ENCODE assay signal across 14 cellular contexts in genomic region chr5:114838937-114839336, GRCh38.
DNase-seq lines count a peak whose midpoint lies in the region; ATAC-seq and TF ChIP-seq lines count a peak whose summit lies in the region.
"Had no signal": no experiment of that assay in that cellular context is flagged by ENCODE, and none has a peak within 500 bp of the region (broad histone marks: within the 10 kb centered on the region; RNA-seq: fewer than 3 reads in every experiment).

No MANE protein-coding gene starts in this region.

- in situ Hi-C loops in G401 (cut with HindIII; ENCODE audit: low sequenced_read_pairs), result no loop called here

- no peak for TF ChIP-seq EP300 in gastroesophageal sphincter (IDR thresholded peaks at IDR 0.05)

- H3K9me3 Mint-ChIP-seq in stimulated activated memory B cell treated with anti-CD40 and anti-IgM and Interleukin-4, amounts not matched to agents 10 μg/mL and 1 μg/mL and 100 μg/mL, for 72 hours, result peaks cover 6% of the 10 kb centered on the region

- no peaks in the 10 kb centered on the region for H3K27me3 Mint-ChIP-seq in stimulated activated memory B cell treated with anti-CD40 and anti-IgM and Interleukin-4, amounts not matched to agents 10 μg/mL and 1 μg/mL and 100 μg/mL, for 72 hours

- no peaks in the 10 kb centered on the region for H3K27me3 ChIP-seq in gastroesophageal sphincter
- H3K27me3 ChIP-seq: BLaER1 had no signal

- H3K36me3 ChIP-seq in gastroesophageal sphincter, result no peaks in the 10 kb centered on the region
- H3K36me3 ChIP-seq: BLaER1 had no signal

- no peaks in the 10 kb centered on the region for H3K4me1 ChIP-seq in gastroesophageal sphincter
- H3K4me1 ChIP-seq: BLaER1 had no signal

- no peak overlapping the region for H3K4me3 Mint-ChIP-seq in stimulated activated memory B cell treated with anti-CD40 and anti-IgM and Interleukin-4, amounts not matched to agents 10 μg/mL and 1 μg/mL and 100 μg/mL, for 72 hours
- H3K4me3 Mint-ChIP-seq: CD8-positive, alpha-beta T cell had no signal

- ATAC-seq in gastroesophageal sphincter (peak; percentile 34), GM18511 (IDR thresholded peaks at IDR 0.05; ENCODE audit: unreplicated experiment) (no peak)
- no peak for ATAC-seq in stimulated activated memory B cell treated with anti-CD40 and anti-IgM and Interleukin-4, amounts not matched to agents 10 μg/mL and 1 μg/mL and 100 μg/mL, for 72 hours
- ATAC-seq in activated CD4-positive, CD25-positive, alpha-beta regulatory T cell treated with anti-CD3 and anti-CD28 coated beads, Interleukin-2, amount 50 U/mL, for 24 hours, result no peak
- ATAC-seq: CD8-positive, alpha-beta T cell; GM12878 had no signal

- no peaks in the 10 kb centered on the region for H3K36me3 Mint-ChIP-seq in stimulated activated memory B cell treated with anti-CD40 and anti-IgM and Interleukin-4, amounts not matched to agents 10 μg/mL and 1 μg/mL and 100 μg/mL, for 72 hours
- H3K36me3 Mint-ChIP-seq: CD8-positive, alpha-beta T cell had no signal

- WGBS in gastroesophageal sphincter (ENCODE audit: low coverage in 1 of 2), 2 donors, result 29 to 86% methylated on average over 1 of the region's 2 CpGs

- peaks cover 0 to 4% (median 0%) of the 10 kb centered on the region in 3 donors for H3K9me3 ChIP-seq in gastroesophageal sphincter
- H3K9me3 ChIP-seq: BLaER1 had no signal

- DNase-seq in G401 (ENCODE audit: low spot score) (peak; percentile 7), NCI-H1436 (lab: John Stamatoyannopoulos, UW) (no peak)
- DNase-seq: ACHN; Calu3; CD8-positive, alpha-beta T cell; DMS79 treated with DMSO at 0.1 percent for 48 hours; HCEC 1CT had no signal

- no peak overlapping the region for H3K4me3 ChIP-seq in gastroesophageal sphincter
- H3K4me3 ChIP-seq: BLaER1, GM12878 had no signal

- no peak overlapping the region for H3K27ac Mint-ChIP-seq in stimulated activated memory B cell treated with anti-CD40 and anti-IgM and Interleukin-4, amounts not matched to agents 10 μg/mL and 1 μg/mL and 100 μg/mL, for 72 hours
- H3K27ac Mint-ChIP-seq: CD8-positive, alpha-beta T cell had no signal

- no peak for TF ChIP-seq POLR2A in gastroesophageal sphincter (IDR thresholded peaks at IDR 0.05)

- TF ChIP-seq CTCF in VCaP (conservative IDR thresholded peaks at IDR 0.05) (no peak), gastroesophageal sphincter (IDR thresholded peaks at IDR 0.05) (no peak)

- peak overlapping the region; percentile 34; the same call in 1 of the 2 replicates for H3K27ac ChIP-seq in VCaP
- H3K27ac ChIP-seq in gastroesophageal sphincter, result peak overlapping the region in 1 of 4 donors; percentile 68
- H3K27ac ChIP-seq: BLaER1 had no signal

- no peaks in the 10 kb centered on the region for H3K4me1 Mint-ChIP-seq in stimulated activated memory B cell treated with anti-CD40 and anti-IgM and Interleukin-4, amounts not matched to agents 10 μg/mL and 1 μg/mL and 100 μg/mL, for 72 hours
